Comparison of ENCODE assay signal across 19 cellular contexts in the genomic region with DNA sequence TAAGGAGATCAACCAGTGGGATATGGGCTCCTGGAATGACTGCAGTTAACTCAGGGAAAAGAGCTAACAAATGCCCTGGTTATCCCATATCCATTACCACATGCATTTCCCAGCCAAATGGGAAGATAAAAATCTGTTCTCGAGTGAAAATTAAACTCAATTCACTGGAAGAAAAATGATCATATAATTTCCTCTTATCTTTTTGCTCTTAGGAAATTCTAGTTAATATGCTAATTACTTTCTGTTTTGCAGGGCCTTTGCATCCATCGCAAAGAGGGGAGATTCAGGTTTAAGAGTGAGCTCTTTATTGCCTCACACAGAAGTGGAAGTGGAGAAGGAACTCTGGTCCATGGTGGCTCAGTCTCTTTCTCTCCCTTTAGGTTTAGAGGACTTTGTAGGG. TPM values are rescaled to one million over a fixed set of nuclear protein-coding genes. Genes with fewer than 3 reads are reported as not detected.
"Had no signal": no experiment of that assay in that cellular context is flagged by ENCODE, and none has a peak within 500 bp of the region (broad histone marks: within the 10 kb centered on the region; RNA-seq: fewer than 3 reads in every experiment).

No MANE protein-coding gene starts in this region.

- H3K9me3 ChIP-seq: sigmoid colon, testis had no signal

- H3K27ac Mint-ChIP-seq: activated naive CD4-positive, alpha-beta T cell treated with anti-CD3 and anti-CD28 coated beads, Interleukin-2, amount 50 U/mL, for 72 hours; endodermal cell; nephron had no signal

- H3K27me3 ChIP-seq: sigmoid colon, testis had no signal

- H3K4me3 ChIP-seq: sigmoid colon, testis had no signal

- H3K27ac ChIP-seq: sigmoid colon, testis had no signal

- H3K36me3 ChIP-seq: sigmoid colon had no signal

- ATAC-seq: activated naive CD4-positive, alpha-beta T cell treated with anti-CD3 and anti-CD28 coated beads, Interleukin-2, amount 50 U/mL, for 72 hours; stimulated activated naive CD8-positive, alpha-beta T cell treated with anti-CD3 and anti-CD28 coated beads, Interleukin-15, Interleukin-2, amounts not matched to agents 100 U/mL and 50 U/mL, for 24 hours had no signal

- H3K4me3 Mint-ChIP-seq: endodermal cell, nephron had no signal

- DNase-seq: activated effector memory CD4-positive, alpha-beta T cell treated with anti-CD3 and anti-CD28 coated beads, Interleukin-2, amount 50 U/mL, for 16 hours; activated T-cell treated with anti-CD3 and anti-CD28 coated beads, Interleukin-2, amount 50 U/mL, for 1 hour; anterior cingulate cortex; dermis blood vessel endothelial cell; endodermal cell; sigmoid colon; stimulated activated CD4-positive, alpha-beta T cell treated with anti-CD3 and anti-CD28 coated beads, Interleukin-4, amount 100 ng/mL, for 1 hour; stimulated activated CD8-positive, alpha-beta memory T cell treated with anti-CD3 and anti-CD28 coated beads, Interleukin-4, amount 100 ng/mL, for 48 hours; stimulated activated naive CD8-positive, alpha-beta T cell treated with anti-CD3 and anti-CD28 coated beads, Interleukin-15, Interleukin-2, amounts not matched to agents 100 U/mL and 50 U/mL, for 24 hours; T-helper 2 cell; testis had no signal

- H3K4me1 ChIP-seq: testis had no signal

- H3K9me3 Mint-ChIP-seq: activated naive CD4-positive, alpha-beta T cell treated with anti-CD3 and anti-CD28 coated beads, Interleukin-2, amount 50 U/mL, for 72 hours; endodermal cell; nephron had no signal

RNA-seq across cellular contexts. Expression of gene IL24, which starts 3.9 kb away (rescaled TPM):
- total RNA-seq: cerebellum, dermis blood vessel endothelial cell, endodermal cell, lung microvascular endothelial cell, mucosa of gallbladder, osteocyte, pulmonary artery endothelial cell, sigmoid colon, testis, ureter had no signal

RNA-seq across cellular contexts. Expression of gene IL20, which starts 28.0 kb away (rescaled TPM):
- total RNA-seq: activated naive CD4-positive, alpha-beta T cell treated with anti-CD3 and anti-CD28 coated beads, Interleukin-2, amount 50 U/mL, for 72 hours; cerebellum; dermis blood vessel endothelial cell; endodermal cell; lung microvascular endothelial cell; mucosa of gallbladder; osteocyte; pulmonary artery endothelial cell; sigmoid colon; ureter had no signal

RNA-seq across cellular contexts. Expression of gene FCMR, which starts 28.4 kb away (rescaled TPM):
- total RNA-seq: cerebellum, endodermal cell, lung microvascular endothelial cell, osteocyte, pulmonary artery endothelial cell had no signal

RNA-seq across cellular contexts. Expression of gene PIGR, which starts 52.9 kb away (rescaled TPM):
- total RNA-seq: endodermal cell, lung microvascular endothelial cell, osteocyte, pulmonary artery endothelial cell, testis had no signal
